Comparison of ENCODE assay signal across 1 cellular context in genomic region chr3:141326123-141326522, GRCh38.
TF ChIP-seq lines count a peak whose summit lies in the region.

No MANE protein-coding gene starts in this region.

TF ChIP-seq in GM23338, 12 proteins besides CTCF, POLR2A, EP300 and RAD21 (continued from another document):
- TF ChIP-seq ZNF462 (CRISPR knock-in tag; IDR thresholded peaks at IDR 0.05) (no peak), REST (IDR thresholded peaks at IDR 0.05; ENCODE audit: unreplicated experiment) (no peak), ZNF114 (CRISPR knock-in tag; IDR thresholded peaks at IDR 0.05) (no peak), JUNB (IDR thresholded peaks at IDR 0.05; ENCODE audit: unreplicated experiment) (no peak), EZH2 (IDR thresholded peaks at IDR 0.05; ENCODE audit: low read depth, unreplicated experiment) (no peak), ZNF331 (CRISPR knock-in tag; IDR thresholded peaks at IDR 0.05; ENCODE audit: low read depth) (no peak), CREB1 (CRISPR knock-in tag; IDR thresholded peaks at IDR 0.05; ENCODE audit: low read depth) (no peak), STAT1 (IDR thresholded peaks at IDR 0.05; ENCODE audit: unreplicated experiment) (no peak), NANOG (IDR thresholded peaks at IDR 0.05; ENCODE audit: borderline replicate concordance) (no peak)
TF ChIP-seq in GM23338: peak in this region for 0.
